Comparison of ENCODE assay signal across 10 cellular contexts in genomic region chr14:94077111-94077821, GRCh38. TPM values are rescaled to one million over a fixed set of nuclear protein-coding genes. Genes with fewer than 3 reads are reported as not detected.
DNase-seq lines count a peak whose midpoint lies in the region; ATAC-seq and TF ChIP-seq lines count a peak whose summit lies in the region.
"Had no signal": no experiment of that assay in that cellular context is flagged by ENCODE, and none has a peak within 500 bp of the region (broad histone marks: within the 10 kb centered on the region; RNA-seq: fewer than 3 reads in every experiment).

No MANE protein-coding gene starts in this region.

- peak overlapping the region; percentile 98 for H3K4me2 ChIP-seq in osteoblast (ENCODE audit: insufficient read depth, low read length)

- CTCF ChIA-PET in CD4-positive, alpha-beta memory T cell (lab: Charles Lee; ENCODE audit: partially characterized antibody): no interaction called here

- peaks cover 33% of the 10 kb centered on the region for H4K20me1 ChIP-seq in osteoblast (ENCODE audit: insufficient read depth, low read length)

- H3K79me2 ChIP-seq in osteoblast (ENCODE audit: insufficient read depth, low read length): peaks cover 96% of the 10 kb centered on the region

- DNase-seq in CD4-positive, alpha-beta memory T cell: no peak
- DNase-seq in NT2/D1 (ENCODE audit: low read depth, low spot score) (no peak), endodermal cell (no peak), osteoblast (ENCODE audit: insufficient read length, low spot score, missing footprints) (no peak), NCI-H82 treated with DMSO at 0.1 percent for 48 hours (lab: John Stamatoyannopoulos, UW; ENCODE audit: unreplicated experiment) (no peak)
- DNase-seq in stimulated activated CD4-positive, alpha-beta T cell treated with anti-CD3 and anti-CD28 coated beads, Interleukin-2, amount 100 ng/mL, for 48 hours: no peak
- no peak for DNase-seq in activated CD4-positive, alpha-beta T cell treated with anti-CD3 and anti-CD28 coated beads, Interleukin-2, amount 50 U/mL, for 4 hours
- DNase-seq: amygdala, NCI-H446 had no signal

- peaks cover 0 to 5% of the 10 kb centered on the region in 2 donors for H3K9me3 ChIP-seq in CD4-positive, alpha-beta memory T cell (ENCODE audit: control insufficient read depth in 1 of 2, low read length in 2 of 2)
- H3K9me3 ChIP-seq in NT2/D1 (ENCODE audit: insufficient read depth, low read length) (peaks cover 36% of the 10 kb centered on the region), endodermal cell (ENCODE audit: control insufficient read depth, low read length) (peaks cover 35% of the 10 kb centered on the region), osteoblast (ENCODE audit: low read depth, low read length) (no peaks in the 10 kb centered on the region)

- WGBS in endodermal cell (ENCODE audit: insufficient coverage in 1 of 2, insufficient read length in 1 of 2), 2 experiments: 95 to 99% methylated on average over 7 of the region's 7 CpGs

- peak overlapping the region in 3 of 7 donors; percentile 38 to 73 (median 50) for H3K27ac Mint-ChIP-seq in CD4-positive, alpha-beta memory T cell
- H3K27ac Mint-ChIP-seq in endodermal cell: no peak overlapping the region

- H3K27ac ChIP-seq in CD4-positive, alpha-beta memory T cell (ENCODE audit: low read depth, low read length): no peak overlapping the region
- no peak overlapping the region for H3K27ac ChIP-seq in endodermal cell (ENCODE audit: low read depth, low read length)
- no peak overlapping the region for H3K27ac ChIP-seq in osteoblast (ENCODE audit: low read depth, low read length)

- peak overlapping the region; percentile 99 to 100 (median 99) for H3K4me3 Mint-ChIP-seq in CD4-positive, alpha-beta memory T cell
- H3K4me3 Mint-ChIP-seq in endodermal cell: no peak overlapping the region

- intact Hi-C loops in CD4-positive, alpha-beta memory T cell (cut with micrococcal nuclease): no loop called here

- ATAC-seq in HG03097 (IDR thresholded peaks at IDR 0.05; ENCODE audit: low FRiP score, unreplicated experiment): no peak

- H3K4me1 Mint-ChIP-seq in CD4-positive, alpha-beta memory T cell: peaks cover 45 to 84% (median 62%) of the 10 kb centered on the region in 4 donors
- peaks cover 26% of the 10 kb centered on the region for H3K4me1 Mint-ChIP-seq in endodermal cell

- H3K9me3 Mint-ChIP-seq in CD4-positive, alpha-beta memory T cell: peaks cover 5 to 22% (median 13%) of the 10 kb centered on the region in 8 donors
- peaks cover 22% of the 10 kb centered on the region for H3K9me3 Mint-ChIP-seq in endodermal cell

- POLR2A ChIA-PET in CD4-positive, alpha-beta memory T cell (lab: Charles Lee; ENCODE audit: partially characterized antibody): no interaction called here

- peaks cover 62 to 70% of the 10 kb centered on the region in 2 donors for H3K36me3 Mint-ChIP-seq in CD4-positive, alpha-beta memory T cell
- H3K36me3 Mint-ChIP-seq in endodermal cell (ENCODE audit: low read depth): peaks cover 51% of the 10 kb centered on the region

- TF ChIP-seq CTCF in endodermal cell (conservative IDR thresholded peaks at IDR 0.05) (no peak), osteoblast (IDR thresholded peaks at IDR 0.05; ENCODE audit: extremely low read depth, low read depth, low read length) (no peak)

- H3K9ac ChIP-seq in NT2/D1 (ENCODE audit: insufficient read length, low read depth) (no peak overlapping the region), endodermal cell (ENCODE audit: extremely low read depth, low read length, poor library complexity, severe bottlenecking) (no peak overlapping the region)

- H3K4me3 ChIP-seq in CD4-positive, alpha-beta memory T cell (ENCODE audit: low read length in 2 of 2): peak overlapping the region; percentile 12 to 92
- H3K4me3 ChIP-seq in NT2/D1 (ENCODE audit: insufficient read length, low read depth): peak overlapping the region; percentile 8
- H3K4me3 ChIP-seq in endodermal cell (ENCODE audit: low read length): peak overlapping the region; percentile 90
- H3K4me3 ChIP-seq in osteoblast (ENCODE audit: insufficient read depth, low read length): peak overlapping the region; percentile 18

- no peaks in the 10 kb centered on the region for H3K27me3 ChIP-seq in CD4-positive, alpha-beta memory T cell (ENCODE audit: insufficient read depth, low read length)
- no peaks in the 10 kb centered on the region for H3K27me3 ChIP-seq in NT2/D1 (ENCODE audit: insufficient read depth, insufficient read length)
- no peaks in the 10 kb centered on the region for H3K27me3 ChIP-seq in endodermal cell (ENCODE audit: control insufficient read depth, insufficient read depth, low read length, poor library complexity, severe bottlenecking)
- no peaks in the 10 kb centered on the region for H3K27me3 ChIP-seq in osteoblast (ENCODE audit: insufficient read depth, low read length)

- H3K36me3 ChIP-seq in CD4-positive, alpha-beta memory T cell (ENCODE audit: insufficient read depth, low read length): peaks cover 29% of the 10 kb centered on the region
- H3K36me3 ChIP-seq in NT2/D1 (ENCODE audit: insufficient read depth, insufficient read length, low read length) (peaks cover 28% of the 10 kb centered on the region), endodermal cell (ENCODE audit: control insufficient read depth, insufficient read depth, low read length) (peaks cover 36% of the 10 kb centered on the region), osteoblast (ENCODE audit: insufficient read depth, low read length) (peaks cover 25% of the 10 kb centered on the region)

- H3K27me3 Mint-ChIP-seq in CD4-positive, alpha-beta memory T cell: no peaks in the 10 kb centered on the region
- H3K27me3 Mint-ChIP-seq in endodermal cell (ENCODE audit: insufficient read depth): no peaks in the 10 kb centered on the region

- H3K4me1 ChIP-seq in CD4-positive, alpha-beta memory T cell (ENCODE audit: insufficient read depth, low read length): peaks cover 74% of the 10 kb centered on the region
- H3K4me1 ChIP-seq in NT2/D1 (ENCODE audit: insufficient read depth, insufficient read length) (no peaks in the 10 kb centered on the region), endodermal cell (ENCODE audit: control insufficient read depth, insufficient read depth, low read length) (no peaks in the 10 kb centered on the region), osteoblast (ENCODE audit: insufficient read depth, low read length) (peaks cover 35% of the 10 kb centered on the region)

- no peak overlapping the region for H2AFZ ChIP-seq in osteoblast (ENCODE audit: low read length)

RNA-seq across cellular contexts. Expression of gene DDX24, which starts 3.7 kb away (rescaled TPM):
- 100 to 1,000 TPM; 313 to 322 TPM for total RNA-seq in CD4-positive, alpha-beta memory T cell
- polyA plus RNA-seq in CD4-positive, alpha-beta memory T cell: 100 to 1,000 TPM; 135 to 307 TPM
- 100 to 1,000 TPM; 131 to 137 TPM for total RNA-seq in endodermal cell
- 151 TPM for polyA plus RNA-seq in endodermal cell (2013, experiment 1 of 2)
- polyA plus RNA-seq in endodermal cell (2013, experiment 2 of 2): 146 TPM
- total RNA-seq in osteoblast: 112 and 134 TPM in 2 replicates

RNA-seq across cellular contexts. Expression of gene IFI27L1, which starts 3.8 kb away (rescaled TPM):
- total RNA-seq in CD4-positive, alpha-beta memory T cell: 1 to 10 TPM; 7.4 to 7.9 TPM
- polyA plus RNA-seq in CD4-positive, alpha-beta memory T cell: 1 to 10 TPM; 6.3 to 8.5 TPM
- 10 to 100 TPM; 40.0 to 47.2 TPM for total RNA-seq in endodermal cell
- 25.0 TPM for polyA plus RNA-seq in endodermal cell (2013, experiment 1 of 2)
- polyA plus RNA-seq in endodermal cell (2013, experiment 2 of 2): 20.8 TPM
- 9.8 and 11.5 TPM in 2 replicates for total RNA-seq in osteoblast

RNA-seq across cellular contexts. Expression of gene IFI27, which starts 33.3 kb away (rescaled TPM):
- 1 to 10 TPM in 1 of 2 experiments, under 1 TPM in 1; 0.87 to 1.5 TPM for total RNA-seq in CD4-positive, alpha-beta memory T cell
- polyA plus RNA-seq in CD4-positive, alpha-beta memory T cell: 10 to 100 TPM; 15.9 to 24.0 TPM
- total RNA-seq in endodermal cell (1 to 10 TPM; 1.9 to 9.0 TPM), osteoblast (80.7 and 87.8 TPM in 2 replicates)
- 4.2 TPM for polyA plus RNA-seq in endodermal cell (2013, experiment 1 of 2)
- 2.6 TPM for polyA plus RNA-seq in endodermal cell (2013, experiment 2 of 2)

RNA-seq across cellular contexts. Expression of gene OTUB2, which starts 51.1 kb away (rescaled TPM):
- under 1 TPM; 0.42 to 0.67 TPM for total RNA-seq in CD4-positive, alpha-beta memory T cell
- 1 to 10 TPM in 1 of 2 donors, under 1 TPM in 1; 0.19 to 1.1 TPM for polyA plus RNA-seq in CD4-positive, alpha-beta memory T cell
- 1 to 10 TPM; 6.3 to 6.7 TPM for total RNA-seq in endodermal cell
- polyA plus RNA-seq in endodermal cell (2013, experiment 1 of 2): 6.3 TPM
- polyA plus RNA-seq in endodermal cell (2013, experiment 2 of 2): 5.1 TPM
- total RNA-seq in osteoblast: 1.2 and 1.4 TPM in 2 replicates

RNA-seq across cellular contexts. Expression of gene IFI27L2, which starts 52.1 kb away (rescaled TPM):
- total RNA-seq in CD4-positive, alpha-beta memory T cell: 10 to 100 TPM; 34.0 to 38.2 TPM
- 10 to 100 TPM; 61.4 to 87.9 TPM for polyA plus RNA-seq in CD4-positive, alpha-beta memory T cell
- total RNA-seq in endodermal cell (10 to 100 TPM; 36.0 to 43.7 TPM), osteoblast (69.5 and 76.7 TPM in 2 replicates)
- polyA plus RNA-seq in endodermal cell (2013, experiment 1 of 2): 59.6 TPM
- 46.0 TPM for polyA plus RNA-seq in endodermal cell (2013, experiment 2 of 2)

Comparison
In these comparisons a context has a peak if more than half of its experiments do, and no peak if none do; other contexts are left out.
1. H3K4me3 ChIP-seq: peak in every context shown above with its lines; median percentile 90 in endodermal cell; 52 in CD4-positive, alpha-beta memory T cell; 18 in osteoblast; 8 in NT2/D1.